12 cellular contexts compared by ENCODE assay signal in the genomic region with DNA sequence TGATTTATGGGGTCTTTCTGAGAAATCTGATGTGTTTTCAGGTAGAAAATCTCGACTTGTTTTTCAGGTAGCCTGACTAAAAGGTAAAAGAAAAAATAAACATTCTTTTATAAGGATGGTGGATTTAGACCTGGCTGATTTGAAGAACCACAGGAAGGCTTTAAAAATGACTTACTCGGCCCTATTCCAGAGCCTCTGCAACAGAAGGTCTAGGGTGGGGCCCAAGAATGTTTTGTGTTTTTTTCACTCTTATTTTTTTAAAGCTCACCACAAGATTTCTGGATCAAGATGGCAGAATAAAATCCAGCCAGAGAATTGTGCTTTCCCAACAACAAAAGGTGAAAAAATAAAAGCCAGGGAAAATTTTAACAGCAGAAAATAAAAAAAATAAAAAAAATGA. TPM values are rescaled to one million over a fixed set of nuclear protein-coding genes. Genes with fewer than 3 reads are reported as not detected.
DNase-seq lines count a peak whose midpoint lies in the region; ATAC-seq and TF ChIP-seq lines count a peak whose summit lies in the region.
"Had no signal": no experiment of that assay in that cellular context is flagged by ENCODE, and none has a peak within 500 bp of the region (broad histone marks: within the 10 kb centered on the region; RNA-seq: fewer than 3 reads in every experiment).

No MANE protein-coding gene starts in this region.

- H3K4me3 ChIP-seq in fibroblast of mammary gland (ENCODE audit: control insufficient read depth, low read depth, low read length) = no peak overlapping the region
- H3K4me3 ChIP-seq: HAP-1 had no signal

- ATAC-seq in T-cell (replicated peaks in 1 of 4) = no peak
- no peak for ATAC-seq in stimulated activated naive B cell treated with anti-CD40 and anti-IgM and Interleukin-4, amounts not matched to agents 10 μg/mL and 1 μg/mL and 100 μg/mL, for 72 hours (replicated peaks)
- ATAC-seq: left colon had no signal

- no peaks in the 10 kb centered on the region for H3K9me3 Mint-ChIP-seq in T-cell
- peaks cover 8% of the 10 kb centered on the region in 2 donors for H3K9me3 Mint-ChIP-seq in stimulated activated naive B cell treated with anti-CD40 and anti-IgM and Interleukin-4, amounts not matched to agents 10 μg/mL and 1 μg/mL and 100 μg/mL, for 72 hours

- peak overlapping the region; percentile 69 for H3K27ac Mint-ChIP-seq in T-cell
- H3K27ac Mint-ChIP-seq in stimulated activated naive B cell treated with anti-CD40 and anti-IgM and Interleukin-4, amounts not matched to agents 10 μg/mL and 1 μg/mL and 100 μg/mL, for 72 hours = peak overlapping the region; percentile 96

- no peak overlapping the region for H3K4me3 Mint-ChIP-seq in T-cell
- no peak overlapping the region for H3K4me3 Mint-ChIP-seq in stimulated activated naive B cell treated with anti-CD40 and anti-IgM and Interleukin-4, amounts not matched to agents 10 μg/mL and 1 μg/mL and 100 μg/mL, for 72 hours

- POLR2A ChIA-PET in T-cell (lab: Charles Lee) = interaction anchor here in 1 of 2 donors (0.8 kb wide), 1 partner anchor 15 kb away, joined by 3 read pairs; no protein-coding TSS in a partner anchor

- CTCF ChIA-PET in T-cell (lab: Charles Lee) = no interaction called here

- DNase-seq in GM03348 (ENCODE audit: low spot score) (peak; percentile 73), T-cell (no peak), fibroblast of mammary gland (ENCODE audit: low read depth) (peak; percentile 70), inferior parietal cortex (ENCODE audit: extremely low spot score) (no peak), midbrain (lab: John Stamatoyannopoulos, UW) (no peak), NCI-H345 (lab: John Stamatoyannopoulos, UW) (no peak)
- no peak for DNase-seq in stimulated activated naive B cell treated with anti-CD40 and anti-IgM and Interleukin-4, amounts not matched to agents 10 μg/mL and 1 μg/mL and 100 μg/mL, for 72 hours
- DNase-seq: left colon, NCI-H1436, NCI-H774, nucleus accumbens had no signal

- peaks cover 65 to 80% (median 71%) of the 10 kb centered on the region in 3 donors for H3K4me1 Mint-ChIP-seq in T-cell
- H3K4me1 Mint-ChIP-seq in stimulated activated naive B cell treated with anti-CD40 and anti-IgM and Interleukin-4, amounts not matched to agents 10 μg/mL and 1 μg/mL and 100 μg/mL, for 72 hours = peaks cover 24 to 77% of the 10 kb centered on the region in 2 donors

- peaks cover 26% of the 10 kb centered on the region for H3K36me3 Mint-ChIP-seq in T-cell
- H3K36me3 Mint-ChIP-seq in stimulated activated naive B cell treated with anti-CD40 and anti-IgM and Interleukin-4, amounts not matched to agents 10 μg/mL and 1 μg/mL and 100 μg/mL, for 72 hours = peaks cover 59 to 71% of the 10 kb centered on the region in 2 donors

- no peak for TF ChIP-seq CTCF in fibroblast of mammary gland (conservative IDR thresholded peaks at IDR 0.05; ENCODE audit: control insufficient read depth, insufficient read depth, low read depth, low read length)

- no peaks in the 10 kb centered on the region for H3K27me3 Mint-ChIP-seq in T-cell
- no peaks in the 10 kb centered on the region for H3K27me3 Mint-ChIP-seq in stimulated activated naive B cell treated with anti-CD40 and anti-IgM and Interleukin-4, amounts not matched to agents 10 μg/mL and 1 μg/mL and 100 μg/mL, for 72 hours

RNA-seq across cellular contexts. Expression of a gene that starts 59.1 kb away (rescaled TPM):
- 100 to 1,000 TPM; 166 to 211 (median 182) TPM for total RNA-seq in T-cell

Comparison
In these comparisons a context has a peak if more than half of its experiments do, and no peak if none do; other contexts are left out.
1. DNase-seq: peak in GM03348 (single experiment) and fibroblast of mammary gland (single experiment); none in T-cell (0 of 34), stimulated activated naive B cell treated with anti-CD40 and anti-IgM and Interleukin-4, amounts not matched to agents 10 μg/mL and 1 μg/mL and 100 μg/mL, for 72 hours (single experiment), inferior parietal cortex (single experiment), midbrain (single experiment) and NCI-H345 (single experiment).